Comparison of ENCODE assay signal across 15 cellular contexts in genomic region chr16:64892843-64893242, GRCh38.
A peak's percentile ranks its signal among the peaks of the same experiment; 100 is the strongest.
DNase-seq lines count a peak whose midpoint lies in the region; ATAC-seq, FAIRE-seq and TF ChIP-seq lines count a peak whose summit lies in the region.
"Had no signal": no experiment of that assay in that cellular context is flagged by ENCODE, and none has a peak within 500 bp of the region (broad histone marks: within the 10 kb centered on the region; RNA-seq: fewer than 3 reads in every experiment).

No MANE protein-coding gene starts in this region.

- H3K27me3 Mint-ChIP-seq in astrocyte (ENCODE audit: low read depth, unreplicated experiment), result no peaks in the 10 kb centered on the region
- H3K27me3 Mint-ChIP-seq: activated B cell treated with CpG ODN at 0.5 μM for 24 hours; activated naive CD8-positive, alpha-beta T cell treated with anti-CD3 and anti-CD28 coated beads, Interleukin-2, amount 50 U/mL, for 24 hours had no signal

- no peaks in the 10 kb centered on the region for H3K36me3 Mint-ChIP-seq in astrocyte (ENCODE audit: low read depth, unreplicated experiment)

- no peak for ATAC-seq in thoracic aorta (ENCODE audit: insufficient number of reproducible peaks, low FRiP score, low read depth)
- ATAC-seq: activated naive CD8-positive, alpha-beta T cell treated with anti-CD3 and anti-CD28 coated beads, Interleukin-2, amount 50 U/mL, for 24 hours had no signal

- no peak overlapping the region for H3K4me3 ChIP-seq in astrocyte (ENCODE audit: insufficient read depth, low read depth, low read length)
- peak overlapping the region; percentile 42 to 49 for H3K4me3 ChIP-seq in foreskin fibroblast (ENCODE audit: low read depth in 1 of 2, low read length in 2 of 2)
- peak overlapping the region; percentile 52 for H3K4me3 ChIP-seq in thoracic aorta
- H3K4me3 ChIP-seq: skin epidermis, transverse colon had no signal

- H3K9me3 ChIP-seq in astrocyte (ENCODE audit: insufficient read depth, low read depth, low read length), result no peaks in the 10 kb centered on the region
- H3K9me3 ChIP-seq in thoracic aorta, result no peaks in the 10 kb centered on the region
- H3K9me3 ChIP-seq: transverse colon had no signal

- H3K4me1 Mint-ChIP-seq in astrocyte (ENCODE audit: low read depth, unreplicated experiment), result peaks cover 29% of the 10 kb centered on the region
- H3K4me1 Mint-ChIP-seq: activated B cell treated with CpG ODN at 0.5 μM for 24 hours; activated naive CD8-positive, alpha-beta T cell treated with anti-CD3 and anti-CD28 coated beads, Interleukin-2, amount 50 U/mL, for 24 hours had no signal

- no peaks in the 10 kb centered on the region for H3K79me2 ChIP-seq in astrocyte (ENCODE audit: insufficient read depth, low read length)

- H3K27ac ChIP-seq in astrocyte (ENCODE audit: low read depth, low read length) (peak overlapping the region; percentile 86), thoracic aorta (no peak overlapping the region)
- H3K27ac ChIP-seq: transverse colon had no signal

- DNase-seq in NCI-H748 (lab: John Stamatoyannopoulos, UW; ENCODE audit: unreplicated experiment) (peak; percentile 23), NCI-H748 treated with DMSO at 0.1 percent for 48 hours (lab: John Stamatoyannopoulos, UW) (no peak), astrocyte (ENCODE audit: low read depth) (peak; percentile 96), foreskin fibroblast (peak; percentile 79 to 86), thoracic aorta (ENCODE audit: low spot score) (no peak), D341Med (ENCODE audit: low spot score) (no peak), head of caudate nucleus (no peak), NCI-H187 treated with DMSO at 0.1 percent for 48 hours (lab: John Stamatoyannopoulos, UW) (no peak)
- DNase-seq: 8988T; activated B cell treated with CpG ODN at 0.5 μM for 24 hours; activated naive CD8-positive, alpha-beta T cell treated with anti-CD3 and anti-CD28 coated beads, Interleukin-2, amount 50 U/mL, for 24 hours; DND-41; NCI-H345; transverse colon had no signal

- peak overlapping the region; percentile 67 for H3K4me2 ChIP-seq in astrocyte (ENCODE audit: low read length)

- no peak for TF ChIP-seq CTCF in astrocyte (IDR thresholded peaks at IDR 0.05; ENCODE audit: insufficient read depth, low read depth, low read length)
- TF ChIP-seq CTCF in foreskin fibroblast (IDR thresholded peaks at IDR 0.05; ENCODE audit: low read depth, low read length), result no peak
- no peak for TF ChIP-seq CTCF in thoracic aorta (IDR thresholded peaks at IDR 0.05)

- H2AFZ ChIP-seq in astrocyte (ENCODE audit: low read depth, low read length), result no peak overlapping the region

- H3K27me3 ChIP-seq in astrocyte (ENCODE audit: insufficient read depth, low read length), result no peaks in the 10 kb centered on the region
- no peaks in the 10 kb centered on the region for H3K27me3 ChIP-seq in thoracic aorta (replicated peaks; ENCODE audit: insufficient read depth)
- H3K27me3 ChIP-seq: transverse colon had no signal

- H3K36me3 ChIP-seq in astrocyte (ENCODE audit: insufficient read depth, low read length), result no peaks in the 10 kb centered on the region
- H3K36me3 ChIP-seq in thoracic aorta, result no peaks in the 10 kb centered on the region
- H3K36me3 ChIP-seq: transverse colon had no signal

- no peaks in the 10 kb centered on the region for H3K9me3 Mint-ChIP-seq in astrocyte (ENCODE audit: unreplicated experiment)
- H3K9me3 Mint-ChIP-seq: activated B cell treated with CpG ODN at 0.5 μM for 24 hours had no signal

- H4K20me1 ChIP-seq in astrocyte (ENCODE audit: insufficient read depth, low read length), result no peaks in the 10 kb centered on the region

- peak overlapping the region; percentile 64 for H3K9ac ChIP-seq in astrocyte (ENCODE audit: low read length)

- peaks cover 23% of the 10 kb centered on the region for H3K4me1 ChIP-seq in astrocyte (ENCODE audit: insufficient read depth, low read length)
- H3K4me1 ChIP-seq in thoracic aorta (ENCODE audit: control insufficient read depth in 1 of 2, low read depth in 2 of 2), result no peaks in the 10 kb centered on the region
- H3K4me1 ChIP-seq: transverse colon had no signal

- intact Hi-C loops in head of caudate nucleus (cut with DNase I), result no loop called here

- peak; percentile 99 for FAIRE-seq in astrocyte (lab: Jason Lieb, UNC)

- H3K4me3 Mint-ChIP-seq in astrocyte (ENCODE audit: unreplicated experiment), result no peak overlapping the region
- H3K4me3 Mint-ChIP-seq: activated B cell treated with CpG ODN at 0.5 μM for 24 hours; activated naive CD8-positive, alpha-beta T cell treated with anti-CD3 and anti-CD28 coated beads, Interleukin-2, amount 50 U/mL, for 24 hours had no signal

- H3K27ac Mint-ChIP-seq in astrocyte (ENCODE audit: unreplicated experiment), result peak overlapping the region; percentile 68
- H3K27ac Mint-ChIP-seq: activated B cell treated with CpG ODN at 0.5 μM for 24 hours; activated naive CD8-positive, alpha-beta T cell treated with anti-CD3 and anti-CD28 coated beads, Interleukin-2, amount 50 U/mL, for 24 hours had no signal

Comparison
In these comparisons a context has a peak if more than half of its experiments do, and no peak if none do; other contexts are left out.
1. DNase-seq: peak in NCI-H748 (single experiment), astrocyte (single experiment) and foreskin fibroblast (2 of 2); none in NCI-H748 treated with DMSO at 0.1 percent for 48 hours (single experiment), thoracic aorta (single experiment), D341Med (single experiment), head of caudate nucleus (0 of 42) and NCI-H187 treated with DMSO at 0.1 percent for 48 hours (single experiment).